12 cellular contexts compared by ENCODE assay signal in the genomic region with DNA sequence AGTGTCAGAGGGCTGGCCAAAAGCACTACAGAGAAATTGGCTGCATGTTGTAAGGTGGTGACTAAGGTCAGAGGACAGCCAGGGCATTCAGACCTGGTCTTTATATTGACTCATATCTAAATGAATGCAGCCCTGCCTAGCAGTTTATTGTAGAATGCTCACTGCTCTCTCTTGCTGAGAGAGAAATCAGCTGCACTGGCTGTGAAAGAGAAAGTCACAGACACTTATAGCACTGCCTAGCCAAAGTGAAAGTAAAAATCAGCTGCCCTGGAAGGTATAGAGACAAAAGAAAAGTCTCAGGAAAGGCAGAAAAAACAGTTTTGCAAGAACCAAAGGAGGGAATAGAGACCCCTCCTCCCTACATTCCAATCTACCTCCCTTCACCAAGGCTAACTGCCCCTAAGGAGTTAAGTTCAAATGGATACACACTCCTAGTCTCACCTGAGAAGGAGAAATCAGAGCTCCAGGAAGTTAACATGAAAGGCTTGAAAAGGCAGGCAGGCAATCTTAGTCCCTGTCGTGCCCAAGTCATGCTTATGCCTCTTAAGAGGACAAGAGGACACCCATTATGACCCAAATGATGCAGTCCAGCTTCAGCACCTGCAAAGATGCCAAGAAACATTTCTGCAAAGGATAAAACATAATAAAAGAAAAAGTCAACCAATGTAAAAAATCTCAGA.
DNase-seq lines count a peak whose midpoint lies in the region; ATAC-seq and FAIRE-seq lines count a peak whose summit lies in the region.
"Had no signal": no experiment of that assay in that cellular context is flagged by ENCODE, and none has a peak within 500 bp of the region (broad histone marks: within the 10 kb centered on the region; RNA-seq: fewer than 3 reads in every experiment).

No MANE protein-coding gene starts in this region.

- POLR2A ChIA-PET in activated CD8-positive, alpha-beta T cell treated with anti-CD3 and anti-CD28 coated beads, Interleukin-2, amount 10 ng/mL, durations not matched to agents 7 days and 5 days (lab: Charles Lee): interaction anchor here (0.7 to 1.5 kb wide), 2 partner anchors 129 to 415 kb away, joined by 3 to 5 read pairs; a partner anchor contains a TSS

- H3K4me1 ChIP-seq in small intestine (ENCODE audit: control insufficient read depth in 2 of 2, insufficient read depth in 1 of 2, low read depth in 1 of 2, low read length in 1 of 2) (no peaks in the 10 kb centered on the region), aorta (ENCODE audit: control insufficient read depth in 1 of 2, insufficient read depth in 2 of 2, low read length in 2 of 2) (no peaks in the 10 kb centered on the region)

- intact Hi-C loops in aorta (cut with DNase I): no loop called here

- WGBS in small intestine, 3 donors: 0 to 14% methylated on average over 1 of the region's 1 CpG; no CpG with 5 or more reads in 1 of the 3 donors
- 11% methylated on average over 1 of the region's 1 CpG; no CpG with 5 or more reads in 1 of the 2 donors for WGBS in aorta, 2 donors

- no peaks in the 10 kb centered on the region for H3K27me3 ChIP-seq in small intestine (ENCODE audit: control insufficient read depth in 2 of 2, insufficient read depth in 2 of 2, low read length in 2 of 2)
- no peaks in the 10 kb centered on the region for H3K27me3 ChIP-seq in aorta (ENCODE audit: control insufficient read depth in 1 of 2, insufficient read depth in 2 of 2, low read length in 1 of 2)

- peak overlapping the region; percentile 66 for H3K4me3 Mint-ChIP-seq in activated CD8-positive, alpha-beta T cell treated with anti-CD3 and anti-CD28 coated beads, Interleukin-2, amount 10 ng/mL, durations not matched to agents 7 days and 5 days

- DNase-seq in activated CD8-positive, alpha-beta T cell treated with anti-CD3 and anti-CD28 coated beads, Interleukin-2, amount 10 ng/mL, durations not matched to agents 7 days and 5 days: peak; percentile 39
- peak; percentile 78 for DNase-seq in small intestine
- DNase-seq in aorta: no peak
- no peak for DNase-seq in COLO829 (ENCODE audit: low spot score)
- DNase-seq: activated T-cell treated with anti-CD3 and anti-CD28 coated beads, Interleukin-2, amount 50 U/mL, for 1 hour; NCI-H748 treated with DMSO at 0.1 percent for 48 hours; right cardiac atrium had no signal

- CTCF ChIA-PET in activated CD8-positive, alpha-beta T cell treated with anti-CD3 and anti-CD28 coated beads, Interleukin-2, amount 10 ng/mL, durations not matched to agents 7 days and 5 days (lab: Charles Lee): interaction anchor here (0.9 to 1.8 kb wide), 2 partner anchors 17 to 22 kb away, joined by 4 to 6 read pairs; no protein-coding TSS in a partner anchor

- no peaks in the 10 kb centered on the region for H3K27me3 Mint-ChIP-seq in activated CD8-positive, alpha-beta T cell treated with anti-CD3 and anti-CD28 coated beads, Interleukin-2, amount 10 ng/mL, durations not matched to agents 7 days and 5 days (ENCODE audit: low read depth)
- H3K27me3 Mint-ChIP-seq: T-cell had no signal

- H3K36me3 ChIP-seq in small intestine (ENCODE audit: control insufficient read depth in 2 of 2, insufficient read depth in 2 of 2, low read length in 2 of 2): no peaks in the 10 kb centered on the region
- no peaks in the 10 kb centered on the region for H3K36me3 ChIP-seq in aorta (ENCODE audit: control insufficient read depth in 1 of 2, insufficient read depth in 2 of 2, low read length in 1 of 2)

- H3K27ac ChIP-seq in small intestine (ENCODE audit: low read depth in 1 of 2, low read length in 1 of 2) (peak overlapping the region in 1 of 2 donors; percentile 88), aorta (ENCODE audit: low read depth in 1 of 2, low read length in 2 of 2) (no peak overlapping the region)

- no peaks in the 10 kb centered on the region for H3K9me3 ChIP-seq in small intestine (ENCODE audit: control insufficient read depth, low read depth)
- no peaks in the 10 kb centered on the region for H3K9me3 ChIP-seq in aorta (ENCODE audit: control insufficient read depth, low read length)

- ATAC-seq in GM19452 (IDR thresholded peaks at IDR 0.05; ENCODE audit: unreplicated experiment) (peak; percentile 95), HG03039 (IDR thresholded peaks at IDR 0.05; ENCODE audit: unreplicated experiment) (peak; percentile 93), aorta (ENCODE audit: low FRiP score) (no peak), GM18909 (IDR thresholded peaks at IDR 0.05; ENCODE audit: poor library complexity, unreplicated experiment) (no peak)
- ATAC-seq in activated CD8-positive, alpha-beta T cell treated with anti-CD3 and anti-CD28 coated beads, Interleukin-2, amount 10 ng/mL, durations not matched to agents 7 days and 5 days: peak; percentile 98
- ATAC-seq: right cardiac atrium had no signal

- H3K27ac Mint-ChIP-seq in activated CD8-positive, alpha-beta T cell treated with anti-CD3 and anti-CD28 coated beads, Interleukin-2, amount 10 ng/mL, durations not matched to agents 7 days and 5 days: peak overlapping the region; percentile 85

- FAIRE-seq in small intestine (lab: Jason Lieb, UNC): peak; percentile 85
- FAIRE-seq: colon had no signal

- H3K4me3 ChIP-seq in small intestine (ENCODE audit: low read depth in 1 of 2, low read length in 2 of 2): no peak overlapping the region
- no peak overlapping the region for H3K4me3 ChIP-seq in aorta (ENCODE audit: low read length in 2 of 2)

- no peaks in the 10 kb centered on the region for H3K9me3 Mint-ChIP-seq in activated CD8-positive, alpha-beta T cell treated with anti-CD3 and anti-CD28 coated beads, Interleukin-2, amount 10 ng/mL, durations not matched to agents 7 days and 5 days (ENCODE audit: insufficient read depth)
- H3K9me3 Mint-ChIP-seq: T-cell had no signal

- peaks cover 1% of the 10 kb centered on the region for H3K36me3 Mint-ChIP-seq in activated CD8-positive, alpha-beta T cell treated with anti-CD3 and anti-CD28 coated beads, Interleukin-2, amount 10 ng/mL, durations not matched to agents 7 days and 5 days (ENCODE audit: low read depth)
- H3K36me3 Mint-ChIP-seq: T-cell had no signal

- H3K4me1 Mint-ChIP-seq in activated CD8-positive, alpha-beta T cell treated with anti-CD3 and anti-CD28 coated beads, Interleukin-2, amount 10 ng/mL, durations not matched to agents 7 days and 5 days (ENCODE audit: low read depth): peaks cover 22% of the 10 kb centered on the region

Comparison
In these comparisons a context has a peak if more than half of its experiments do, and no peak if none do; other contexts are left out.
1. ATAC-seq: peak in GM19452 (single experiment), HG03039 (single experiment) and activated CD8-positive, alpha-beta T cell treated with anti-CD3 and anti-CD28 coated beads, Interleukin-2, amount 10 ng/mL, durations not matched to agents 7 days and 5 days (single experiment); none in aorta (single experiment) and GM18909 (single experiment).
2. DNase-seq: peak in activated CD8-positive, alpha-beta T cell treated with anti-CD3 and anti-CD28 coated beads, Interleukin-2, amount 10 ng/mL, durations not matched to agents 7 days and 5 days (single experiment) and small intestine (single experiment); none in aorta (0 of 2) and COLO829 (single experiment).